ENCODE assay signal across 9 cellular contexts in the genomic region with DNA sequence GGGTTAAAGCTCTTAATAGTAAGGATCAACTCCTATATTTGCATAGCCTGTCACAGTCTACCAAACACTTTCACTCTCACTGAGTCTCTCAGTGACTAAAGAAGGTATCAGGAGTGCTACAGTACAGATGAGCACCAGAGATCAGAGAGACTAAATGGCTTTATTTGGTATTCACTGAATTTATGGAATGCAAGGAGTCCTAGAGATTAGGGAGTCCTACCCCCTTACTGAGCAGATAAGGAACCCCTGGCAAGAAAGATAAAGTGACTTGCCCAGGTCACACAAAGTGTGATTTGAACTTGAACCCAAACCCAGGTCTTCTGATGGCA.
DNase-seq lines count a peak whose midpoint lies in the region; ATAC-seq, FAIRE-seq and TF ChIP-seq lines count a peak whose summit lies in the region.
"Had no signal": no experiment of that assay in that cellular context is flagged by ENCODE, and none has a peak within 500 bp of the region (broad histone marks: within the 10 kb centered on the region; RNA-seq: fewer than 3 reads in every experiment).

No MANE protein-coding gene starts in this region.

- H3K4me2 ChIP-seq in K562 (ENCODE audit: insufficient read depth, low read length) (no peak overlapping the region), PC-9 (no peak overlapping the region)

- H3K36me3 ChIP-seq in K562 (ENCODE audit: control insufficient read depth, insufficient read depth, low read length) (no peaks in the 10 kb centered on the region), sigmoid colon (no peaks in the 10 kb centered on the region), PC-9 (ENCODE audit: low read depth) (no peaks in the 10 kb centered on the region), suprapubic skin (no peaks in the 10 kb centered on the region)

- no peak overlapping the region for H3K9ac ChIP-seq in K562 (ENCODE audit: insufficient read depth in 1 of 2, low read depth in 2 of 2, low read length in 2 of 2)

- CTCF ChIA-PET in K562 (lab: Yijun Ruan, JAX; ENCODE audit: low intra/inter-chr PET ratio), result no interaction called here
- CTCF ChIA-PET in PC-9 (lab: Charles Lee), result no interaction called here

- no peaks in the 10 kb centered on the region for H3F3A ChIP-seq in PC-9 (ENCODE audit: insufficient read depth, low read depth)

- no peaks in the 10 kb centered on the region for H3K9me2 ChIP-seq in PC-9 (ENCODE audit: insufficient read depth)

- peak; percentile 98 for ATAC-seq in GM18517 (IDR thresholded peaks at IDR 0.05; ENCODE audit: unreplicated experiment)
- peak; percentile 95 for ATAC-seq in GM21423 (IDR thresholded peaks at IDR 0.05; ENCODE audit: unreplicated experiment)
- ATAC-seq in HG03097 (IDR thresholded peaks at IDR 0.05; ENCODE audit: low FRiP score, unreplicated experiment), result peak; percentile 73
- ATAC-seq in K562, result no peak; the same call in 2 of the 3 replicates

- TF ChIP-seq RAD21 in K562 (CRISPR knock-in tag; conservative IDR thresholded peaks at IDR 0.05 in 1 of 2, IDR thresholded peaks at IDR 0.05 in 1 of 2), result no peak

- H2AFZ ChIP-seq in K562 (ENCODE audit: low read depth, low read length) (no peak overlapping the region), PC-9 (no peak overlapping the region)

- TF ChIP-seq CTCF in K562 (IDR thresholded peaks at IDR 0.05 in 2 of 3, conservative IDR thresholded peaks at IDR 0.05 in 1 of 3; ENCODE audit: insufficient read depth in 2 of 3, low read depth in 1 of 3, low read length in 3 of 3), result no peak
- TF ChIP-seq CTCF in sigmoid colon (IDR thresholded peaks at IDR 0.05), result no peak
- no peak for TF ChIP-seq CTCF in PC-9 (conservative IDR thresholded peaks at IDR 0.05)
- no peak for TF ChIP-seq CTCF in suprapubic skin (IDR thresholded peaks at IDR 0.05)

- intact Hi-C loops in K562 (cut with micrococcal nuclease), result no loop called here
- intact Hi-C loops in sigmoid colon (cut with DNase I), result no loop called here
- intact Hi-C loops in PC-9 (cut with micrococcal nuclease; ENCODE audit: unreplicated experiment), result no loop called here

- TF ChIP-seq EP300 in K562 (IDR thresholded peaks at IDR 0.05; ENCODE audit: low read length), result no peak
- no peak for TF ChIP-seq EP300 in sigmoid colon (IDR thresholded peaks at IDR 0.05)
- TF ChIP-seq EP300 in suprapubic skin (IDR thresholded peaks at IDR 0.05), result no peak

- peaks cover 0 to 4% of the 10 kb centered on the region in 2 experiments; a peak in 1 of 5 replicates for H3K27me3 ChIP-seq in K562 (ENCODE audit: control insufficient read depth in 2 of 2, insufficient read depth in 2 of 2, low read length in 2 of 2)
- H3K27me3 ChIP-seq in sigmoid colon, result no peaks in the 10 kb centered on the region
- peaks cover 16% of the 10 kb centered on the region; the same call in 1 of the 2 replicates for H3K27me3 ChIP-seq in PC-9 (ENCODE audit: insufficient read depth, low read depth)
- H3K27me3 ChIP-seq in suprapubic skin, result no peaks in the 10 kb centered on the region

- in situ Hi-C loops in K562 (cut with MboI), result no loop called here

- H3K4me3 ChIP-seq in K562 (no peak overlapping the region), sigmoid colon (no peak overlapping the region), PC-9 (no peak overlapping the region), suprapubic skin (no peak overlapping the region)

- H3K4me1 ChIP-seq in K562 (replicated peaks in 1 of 2; ENCODE audit: control insufficient read depth in 2 of 2, insufficient read depth in 2 of 2, low read length in 2 of 2) (no peaks in the 10 kb centered on the region; a peak in 2 of 5 replicates), sigmoid colon (no peaks in the 10 kb centered on the region), PC-9 (replicated peaks; ENCODE audit: insufficient read depth) (no peaks in the 10 kb centered on the region), suprapubic skin (peaks cover 7% of the 10 kb centered on the region)

- TF ChIP-seq POLR2A in K562 (conservative IDR thresholded peaks at IDR 0.05) (no peak), sigmoid colon (IDR thresholded peaks at IDR 0.05) (no peak), suprapubic skin (IDR thresholded peaks at IDR 0.05) (no peak)

- H3K27ac ChIP-seq in K562 (ENCODE audit: extremely low read depth, low read depth, low read length) (no peak overlapping the region), sigmoid colon (no peak overlapping the region), PC-9 (no peak overlapping the region), suprapubic skin (no peak overlapping the region)

- no peaks in the 10 kb centered on the region for H3K9me1 ChIP-seq in K562 (ENCODE audit: control insufficient read depth, insufficient read depth, low read length)

- H3K9me3 ChIP-seq in K562 (replicated peaks; ENCODE audit: control insufficient read depth, insufficient read depth, low read depth, low read length) (no peaks in the 10 kb centered on the region), sigmoid colon (no peaks in the 10 kb centered on the region), PC-9 (ENCODE audit: insufficient read depth, low read depth) (no peaks in the 10 kb centered on the region), suprapubic skin (no peaks in the 10 kb centered on the region)

- POLR2A ChIA-PET in K562 (lab: Yijun Ruan, JAX), result interaction anchor here (0.6 kb wide), 1 partner anchor 776 kb away, joined by 3 read pairs; no protein-coding TSS in a partner anchor
- POLR2A ChIA-PET in PC-9 (lab: Charles Lee; ENCODE audit: unreplicated experiment), result no interaction called here

- FAIRE-seq in K562 (lab: Jason Lieb, UNC), result no peak
- FAIRE-seq: endometrium had no signal

- no peaks in the 10 kb centered on the region for H3K79me2 ChIP-seq in K562 (ENCODE audit: control insufficient read depth, insufficient read depth, low read length)
- no peaks in the 10 kb centered on the region for H3K79me2 ChIP-seq in PC-9 (ENCODE audit: low read depth)

- no TSS peak for BruUV-seq in K562 (replicated peaks; lab: Mats Ljungman, UMichigan)
- no TSS peak for BruUV-seq in PC-9 (replicated peaks; lab: Mats Ljungman, UMichigan)

- no peaks in the 10 kb centered on the region for H4K20me1 ChIP-seq in K562 (replicated peaks; ENCODE audit: control insufficient read depth, insufficient read depth, low read length)
- H4K20me1 ChIP-seq in PC-9 (ENCODE audit: insufficient read depth), result no peaks in the 10 kb centered on the region

- DNase-seq in K562 (ENCODE audit: extremely low read depth in 1 of 4, low spot score in 3 of 4) (peak in 2 of 4 experiments; percentile 3 to 16), sigmoid colon (no peak), NCI-H2227 (lab: John Stamatoyannopoulos, UW; ENCODE audit: unreplicated experiment) (no peak), PC-9 (no peak), suprapubic skin (ENCODE audit: low spot score in 2 of 2) (no peak)

TF ChIP-seq in K562, 482 proteins besides CTCF, POLR2A, EP300 and RAD21 (continues in another document):
- TF ChIP-seq FOS (IDR thresholded peaks at IDR 0.05; ENCODE audit: extremely low read depth, insufficient read length), result no peak
- TF ChIP-seq DPF2 (IDR thresholded peaks at IDR 0.05), result no peak
- TF ChIP-seq ZNF586 (CRISPR knock-in tag; conservative IDR thresholded peaks at IDR 0.05), result no peak
- TF ChIP-seq ZNF384 (IDR thresholded peaks at IDR 0.05; ENCODE audit: low read depth, low read length), result no peak
- TF ChIP-seq ZNF699 (CRISPR knock-in tag; IDR thresholded peaks at IDR 0.05; ENCODE audit: insufficient replicate concordance), result no peak
- TF ChIP-seq TAF9B (IDR thresholded peaks at IDR 0.05; ENCODE audit: partially characterized antibody), result no peak
- TF ChIP-seq LARP7 (IDR thresholded peaks at IDR 0.05), result no peak
- TF ChIP-seq ZNF311 (CRISPR knock-in tag; IDR thresholded peaks at IDR 0.05), result no peak
- no peak for TF ChIP-seq C11orf30 (IDR thresholded peaks at IDR 0.05; ENCODE audit: low read depth)
- TF ChIP-seq DIDO1 (tag; IDR thresholded peaks at IDR 0.05; ENCODE audit: low read depth), result no peak
- peak; percentile 22; the same call in 1 of the 2 replicates for TF ChIP-seq NCOR1 (IDR thresholded peaks at IDR 0.05)
- TF ChIP-seq STAG1 (CRISPR knock-in tag; IDR thresholded peaks at IDR 0.05; ENCODE audit: borderline replicate concordance), result no peak
- no peak for TF ChIP-seq HSF4 (CRISPR knock-in tag; IDR thresholded peaks at IDR 0.05; ENCODE audit: borderline replicate concordance)
- no peak for TF ChIP-seq ZFP30 (CRISPR knock-in tag; IDR thresholded peaks at IDR 0.05; ENCODE audit: borderline replicate concordance)
- TF ChIP-seq, protein P1, sequence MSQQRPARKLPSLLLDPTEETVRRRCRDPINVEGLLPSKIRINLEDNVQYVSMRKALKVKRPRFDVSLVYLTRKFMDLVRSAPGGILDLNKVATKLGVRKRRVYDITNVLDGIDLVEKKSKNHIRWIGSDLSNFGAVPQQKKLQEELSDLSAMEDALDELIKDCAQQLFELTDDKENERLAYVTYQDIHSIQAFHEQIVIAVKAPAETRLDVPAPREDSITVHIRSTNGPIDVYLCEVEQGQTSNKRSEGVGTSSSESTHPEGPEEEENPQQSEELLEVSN (IDR thresholded peaks at IDR 0.05; ENCODE audit: borderline replicate concordance in 1 of 2, extremely low read depth in 1 of 2, insufficient read depth in 1 of 2, insufficient read length in 1 of 2, low read depth in 1 of 2, low read length in 1 of 2, poor library complexity in 1 of 2, severe bottlenecking in 1 of 2), result no peak
- peak; percentile 36; the same call in 1 of the 2 replicates for TF ChIP-seq ARID1B (IDR thresholded peaks at IDR 0.05)
- TF ChIP-seq RBM14 (IDR thresholded peaks at IDR 0.05; ENCODE audit: borderline replicate concordance, insufficient read depth, low read depth, low read length), result no peak
- peak; percentile 76 for TF ChIP-seq CBFA2T3 (IDR thresholded peaks at IDR 0.05)
- TF ChIP-seq BMI1 (IDR thresholded peaks at IDR 0.05; ENCODE audit: low read length), result no peak
